In the genomic region with DNA sequence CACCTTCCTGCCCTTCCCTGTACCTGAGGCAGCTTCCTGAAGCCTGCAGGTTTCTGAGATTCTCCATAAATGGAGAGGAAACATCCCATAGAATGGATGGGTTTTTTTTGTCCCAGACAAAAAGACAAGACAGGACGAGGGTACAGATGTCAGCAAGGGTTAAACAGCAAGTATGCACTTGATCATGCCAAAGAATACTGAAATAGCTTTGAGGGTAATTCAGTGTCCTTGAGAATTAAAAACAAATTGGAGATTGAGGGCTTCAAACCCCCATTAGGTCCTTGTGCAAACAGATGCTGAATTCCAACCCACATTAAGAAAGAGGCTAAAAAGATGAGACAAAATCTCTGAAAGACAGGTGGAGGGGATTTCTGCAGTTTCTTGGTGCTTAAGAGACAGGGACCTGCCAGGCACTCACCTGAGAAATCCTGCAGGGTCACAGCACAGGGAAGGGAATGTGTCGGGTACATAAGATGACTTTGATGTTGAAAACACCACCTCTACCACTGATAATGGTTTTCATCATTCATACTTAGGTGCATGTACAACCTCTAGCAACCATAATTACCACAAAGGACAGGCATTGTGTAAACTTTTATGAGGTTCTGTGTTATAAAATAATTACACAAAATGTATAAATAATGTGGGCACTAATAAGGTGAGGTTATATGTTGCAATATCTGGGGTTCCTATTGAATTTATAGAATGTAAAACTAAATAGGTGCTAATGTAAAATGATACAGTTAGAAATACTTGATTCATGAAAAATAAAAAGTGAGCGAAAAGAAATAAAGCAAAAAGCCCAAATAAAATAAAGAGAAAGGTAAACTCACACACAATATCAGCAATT, we compare ENCODE assay signal across 19 cellular contexts.
DNase-seq lines count a peak whose midpoint lies in the region; ATAC-seq and TF ChIP-seq lines count a peak whose summit lies in the region.
"Had no signal": no experiment of that assay in that cellular context is flagged by ENCODE, and none has a peak within 500 bp of the region (broad histone marks: within the 10 kb centered on the region; RNA-seq: fewer than 3 reads in every experiment).

No MANE protein-coding gene starts in this region.

- 67% methylated on average over 3 of the region's 3 CpGs for WGBS in esophagus muscularis mucosa

- peaks cover 97% of the 10 kb centered on the region for H3K27me3 Mint-ChIP-seq in GM23338 (ENCODE audit: insufficient read depth, low read depth, poor library complexity)
- H3K27me3 Mint-ChIP-seq: B cell had no signal

- H3K27ac Mint-ChIP-seq in GM23338 = no peak overlapping the region
- H3K27ac Mint-ChIP-seq: B cell; CD4-positive, CD25-positive, alpha-beta regulatory T cell; CD8-positive, alpha-beta T cell; H9 had no signal

- no peaks in the 10 kb centered on the region for H3K9me3 ChIP-seq in DOHH2 (ENCODE audit: control insufficient read depth, insufficient read depth, low read length)
- H3K9me3 ChIP-seq in SU-DHL-6 (ENCODE audit: insufficient read depth, low read length) = no peaks in the 10 kb centered on the region
- H3K9me3 ChIP-seq in esophagus muscularis mucosa = no peaks in the 10 kb centered on the region
- H3K9me3 ChIP-seq: BLaER1, Caco-2 had no signal

- H3K36me3 Mint-ChIP-seq in GM23338 (ENCODE audit: low read depth) = no peaks in the 10 kb centered on the region
- H3K36me3 Mint-ChIP-seq: CD8-positive, alpha-beta T cell had no signal

- H3K9ac ChIP-seq in SU-DHL-6 (ENCODE audit: low read length) = no peak overlapping the region
- H3K9ac ChIP-seq: BLaER1 had no signal

- in situ Hi-C loops in GM13977 (cut with MboI; ENCODE audit: low pct_unique_long_range_greater_than_20kb, low sequenced_read_pairs, unreplicated experiment) = no loop called here

- no peak for TF ChIP-seq EP300 in esophagus muscularis mucosa (IDR thresholded peaks at IDR 0.05)

- no peak for TF ChIP-seq POLR2A in esophagus muscularis mucosa (IDR thresholded peaks at IDR 0.05; ENCODE audit: low read depth)

- H3K4me1 ChIP-seq in DOHH2 (ENCODE audit: control insufficient read depth, low read length) (peaks cover 46% of the 10 kb centered on the region), GM23338 (ENCODE audit: insufficient read depth) (no peaks in the 10 kb centered on the region), esophagus muscularis mucosa (no peaks in the 10 kb centered on the region)
- H3K4me1 ChIP-seq: BLaER1, Caco-2 had no signal

- no peak for ATAC-seq in GM23338
- ATAC-seq: CD8-positive, alpha-beta T cell; GM12878; HCT116 had no signal

- H3K4me1 Mint-ChIP-seq in GM23338 = no peaks in the 10 kb centered on the region
- H3K4me1 Mint-ChIP-seq: CD4-positive, CD25-positive, alpha-beta regulatory T cell; H9 had no signal

- no peaks in the 10 kb centered on the region for H3F3A ChIP-seq in DOHH2 (ENCODE audit: control insufficient read depth, insufficient read depth)
- no peaks in the 10 kb centered on the region for H3F3A ChIP-seq in GM23338 (replicated peaks; ENCODE audit: low read depth)
- H3F3A ChIP-seq in SU-DHL-6 (ENCODE audit: insufficient read depth) = no peaks in the 10 kb centered on the region

- H3K9me2 ChIP-seq in DOHH2 (replicated peaks; ENCODE audit: control insufficient read depth, low read length) = no peaks in the 10 kb centered on the region
- H3K9me2 ChIP-seq in GM23338 (ENCODE audit: insufficient read depth) = no peaks in the 10 kb centered on the region
- no peaks in the 10 kb centered on the region for H3K9me2 ChIP-seq in SU-DHL-6 (replicated peaks; ENCODE audit: insufficient read depth, low read length)

- H3K79me2 ChIP-seq in DOHH2 (ENCODE audit: control insufficient read depth, low read length) (no peaks in the 10 kb centered on the region), GM23338 (replicated peaks; ENCODE audit: insufficient read depth) (no peaks in the 10 kb centered on the region), SU-DHL-6 (ENCODE audit: insufficient read depth, low read length) (no peaks in the 10 kb centered on the region)

- H3K4me2 ChIP-seq in DOHH2 (ENCODE audit: low read length) (peak overlapping the region; percentile 68), GM23338 (no peak overlapping the region), SU-DHL-6 (ENCODE audit: low read depth, low read length, poor library complexity, severe bottlenecking) (peak overlapping the region; percentile 54)
- H3K4me2 ChIP-seq: BLaER1 had no signal

- H2AFZ ChIP-seq in GM23338 (no peak overlapping the region), SU-DHL-6 (ENCODE audit: low read depth, low read length, severe bottlenecking) (no peak overlapping the region)

- H3K27me3 ChIP-seq in DOHH2 (ENCODE audit: control insufficient read depth, low read length) (no peaks in the 10 kb centered on the region), GM23338 (ENCODE audit: insufficient read depth) (peaks cover 100% of the 10 kb centered on the region), SU-DHL-6 (ENCODE audit: low read length) (no peaks in the 10 kb centered on the region), esophagus muscularis mucosa (peaks cover 0 to 57% (median 0%) of the 10 kb centered on the region in 4 donors)
- H3K27me3 ChIP-seq: BLaER1 had no signal

- H3K9me3 Mint-ChIP-seq in GM23338 = no peaks in the 10 kb centered on the region
- H3K9me3 Mint-ChIP-seq: CD4-positive, CD25-positive, alpha-beta regulatory T cell; CD8-positive, alpha-beta T cell; H9 had no signal

- TF ChIP-seq CTCF in DOHH2 (IDR thresholded peaks at IDR 0.05; ENCODE audit: low read depth, low read length, poor library complexity, severe bottlenecking) (no peak), GM23338 (conservative IDR thresholded peaks at IDR 0.05; ENCODE audit: low read depth in 2 of 2) (no peak), SU-DHL-6 (IDR thresholded peaks at IDR 0.05; ENCODE audit: insufficient read depth, low read length, poor library complexity, severe bottlenecking) (no peak), esophagus muscularis mucosa (IDR thresholded peaks at IDR 0.05) (no peak), GM13977 (IDR thresholded peaks at IDR 0.05; ENCODE audit: extremely low read depth, insufficient read depth, missing control alignments) (no peak)

- H3K27ac ChIP-seq in DOHH2 (ENCODE audit: low read depth, low read length) (peak overlapping the region; percentile 5; the same call in 1 of the 2 replicates), GM23338 (ENCODE audit: low read depth) (no peak overlapping the region), SU-DHL-6 (ENCODE audit: low read depth, low read length) (no peak overlapping the region), esophagus muscularis mucosa (replicated peaks in 1 of 4) (no peak overlapping the region)
- H3K27ac ChIP-seq: BLaER1, C4-2B had no signal

- H3K4me3 ChIP-seq in DOHH2 (ENCODE audit: low read length) (peak overlapping the region; percentile 53), GM23338 (no peak overlapping the region), SU-DHL-6 (ENCODE audit: insufficient read depth, low read length, poor library complexity, severe bottlenecking) (peak overlapping the region; percentile 32), esophagus muscularis mucosa (no peak overlapping the region)
- H3K4me3 ChIP-seq: BLaER1, GM12878 had no signal

- no peak overlapping the region for H3K4me3 Mint-ChIP-seq in GM23338
- H3K4me3 Mint-ChIP-seq: B cell; CD4-positive, CD25-positive, alpha-beta regulatory T cell; CD8-positive, alpha-beta T cell; H9 had no signal

- H4K20me1 ChIP-seq in DOHH2 (ENCODE audit: control insufficient read depth, insufficient read depth, low read depth, low read length) (no peaks in the 10 kb centered on the region), GM23338 (replicated peaks; ENCODE audit: insufficient read depth) (peaks cover 6% of the 10 kb centered on the region; the same call in 1 of the 2 replicates), SU-DHL-6 (ENCODE audit: low read depth, low read length) (no peaks in the 10 kb centered on the region)
- H4K20me1 ChIP-seq: BLaER1 had no signal

- H3K36me3 ChIP-seq in DOHH2 (ENCODE audit: control insufficient read depth, low read length) = no peaks in the 10 kb centered on the region
- no peaks in the 10 kb centered on the region for H3K36me3 ChIP-seq in GM23338 (ENCODE audit: insufficient read depth)
- H3K36me3 ChIP-seq in SU-DHL-6 (ENCODE audit: low read length) = no peaks in the 10 kb centered on the region
- H3K36me3 ChIP-seq in esophagus muscularis mucosa = no peaks in the 10 kb centered on the region
- H3K36me3 ChIP-seq: BLaER1 had no signal

- DNase-seq in GM23338 (ENCODE audit: low spot score) = no peak
- DNase-seq in esophagus muscularis mucosa (ENCODE audit: extremely low spot score) = peak; percentile 62
- no peak for DNase-seq in GM13977 (ENCODE audit: low spot score)
- DNase-seq in Ammon's horn (ENCODE audit: low spot score) = no peak
- DNase-seq: Caco-2; CD4-positive, CD25-positive, alpha-beta regulatory T cell; CD8-positive, alpha-beta T cell; DMS153; DND-41; EL; GDM1; H9 had no signal

- intact Hi-C loops in esophagus muscularis mucosa (cut with DNase I) = no loop called here

TF ChIP-seq in GM23338, 12 proteins besides CTCF, POLR2A, EP300 and RAD21:
- TF ChIP-seq NANOG (IDR thresholded peaks at IDR 0.05; ENCODE audit: borderline replicate concordance) = no peak
- peak; percentile 26 for TF ChIP-seq EZH2 (IDR thresholded peaks at IDR 0.05; ENCODE audit: low read depth, unreplicated experiment)

Comparison
In these comparisons a context has a peak if more than half of its experiments do, and no peak if none do; other contexts are left out.
1. H3K4me3 ChIP-seq: peak in DOHH2 (single experiment) and SU-DHL-6 (single experiment); none in GM23338 (single experiment) and esophagus muscularis mucosa (0 of 4).